In the genomic region with DNA sequence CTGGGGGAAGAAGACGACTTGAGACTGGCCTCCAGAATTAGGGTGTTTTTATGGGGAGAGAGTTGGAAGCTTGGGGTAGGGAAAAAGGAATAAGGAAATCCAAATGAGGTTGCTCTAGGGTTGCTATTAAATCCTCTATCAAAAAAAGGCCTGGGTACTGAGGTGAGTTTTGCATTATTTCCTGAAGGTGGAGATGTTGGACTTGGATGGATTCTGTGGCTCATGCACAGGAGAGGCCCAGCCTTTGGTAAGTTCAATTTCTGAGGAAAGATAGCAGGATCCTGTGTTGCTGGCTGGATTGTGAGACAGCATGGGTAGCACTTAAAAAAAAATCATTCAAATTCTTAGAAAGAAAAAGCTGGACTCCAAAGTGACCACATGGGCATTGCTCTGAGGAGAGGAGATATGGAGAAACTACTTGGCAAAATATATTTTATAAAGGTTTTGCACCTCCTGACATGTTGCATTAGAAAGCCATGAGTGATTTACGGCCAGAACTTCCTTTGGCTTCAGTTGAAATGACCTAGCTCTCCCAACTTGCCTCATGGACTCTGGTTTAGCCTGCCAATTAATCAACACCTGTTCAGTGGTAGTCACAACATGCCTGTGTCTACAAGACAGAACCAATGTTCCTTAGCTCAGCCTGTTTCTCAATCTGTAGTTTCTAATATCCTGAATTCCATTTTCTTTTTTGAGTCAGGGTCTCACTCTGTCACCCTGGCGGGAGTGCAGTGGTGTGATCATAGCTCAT, we compare ENCODE assay signal across 8 cellular contexts.
DNase-seq lines count a peak whose midpoint lies in the region; ATAC-seq and TF ChIP-seq lines count a peak whose summit lies in the region.

No MANE protein-coding gene starts in this region.

- no peak overlapping the region for H3K4me2 ChIP-seq in smooth muscle cell

- WGBS in smooth muscle cell (ENCODE audit: low lambda C conversion rate) = 78% methylated on average over 3 of the region's 3 CpGs
- WGBS in adrenal gland, 4 donors = 68 to 85% (median 78%) methylated on average over 3 of the region's 3 CpGs

- peaks cover 3% of the 10 kb centered on the region for H3K4me1 Mint-ChIP-seq in chondrocyte (ENCODE audit: low read depth)
- no peaks in the 10 kb centered on the region for H3K4me1 Mint-ChIP-seq in CD4-positive, alpha-beta T cell (ENCODE audit: low read depth)

- H3K4me3 ChIP-seq in smooth muscle cell (no peak overlapping the region), adrenal gland (no peak overlapping the region), vagina (no peak overlapping the region)

- no peaks in the 10 kb centered on the region for H3K36me3 ChIP-seq in smooth muscle cell (ENCODE audit: low read depth)
- H3K36me3 ChIP-seq in adrenal gland (replicated peaks in 1 of 2) = no peaks in the 10 kb centered on the region
- no peaks in the 10 kb centered on the region for H3K36me3 ChIP-seq in vagina

- no peaks in the 10 kb centered on the region for H3F3A ChIP-seq in smooth muscle cell (ENCODE audit: low read depth)

- no peaks in the 10 kb centered on the region for H4K20me1 ChIP-seq in smooth muscle cell (ENCODE audit: low read depth)

- no peaks in the 10 kb centered on the region for H3K9me3 ChIP-seq in smooth muscle cell (replicated peaks; ENCODE audit: low read depth)
- H3K9me3 ChIP-seq in CD4-positive, alpha-beta T cell (ENCODE audit: control insufficient read depth, low read length) = no peaks in the 10 kb centered on the region
- H3K9me3 ChIP-seq in adrenal gland (replicated peaks in 1 of 3) = no peaks in the 10 kb centered on the region
- no peaks in the 10 kb centered on the region for H3K9me3 ChIP-seq in vagina

- H3K4me3 Mint-ChIP-seq in chondrocyte (ENCODE audit: unreplicated experiment) = no peak overlapping the region
- no peak overlapping the region for H3K4me3 Mint-ChIP-seq in CD4-positive, alpha-beta T cell

- no peak overlapping the region for H2AFZ ChIP-seq in smooth muscle cell (ENCODE audit: low read depth)

- no peak for TF ChIP-seq POLR2A in adrenal gland (IDR thresholded peaks at IDR 0.05)
- TF ChIP-seq POLR2A in vagina (IDR thresholded peaks at IDR 0.05) = no peak

- H3K9ac ChIP-seq in smooth muscle cell (ENCODE audit: low read depth) = no peak overlapping the region

- H3K27me3 ChIP-seq in smooth muscle cell (ENCODE audit: low read depth) = no peaks in the 10 kb centered on the region
- H3K27me3 ChIP-seq in CD4-positive, alpha-beta T cell (ENCODE audit: control insufficient read depth, insufficient read depth, low read length) = no peaks in the 10 kb centered on the region
- H3K27me3 ChIP-seq in adrenal gland = no peaks in the 10 kb centered on the region
- H3K27me3 ChIP-seq in vagina = no peaks in the 10 kb centered on the region

- TF ChIP-seq CTCF in chondrocyte (IDR thresholded peaks at IDR 0.05) (peak; percentile 56), smooth muscle cell (IDR thresholded peaks at IDR 0.05; ENCODE audit: borderline replicate concordance, insufficient read depth, poor library complexity, severe bottlenecking) (peak; percentile 33), adrenal gland (IDR thresholded peaks at IDR 0.05) (peak in 2 of 6 experiments; percentile 12 to 15), vagina (IDR thresholded peaks at IDR 0.05) (no peak)
- no peak for TF ChIP-seq CTCF in CD4-positive, alpha-beta T cell (IDR thresholded peaks at IDR 0.05)

- POLR2A ChIA-PET in CD4-positive, alpha-beta T cell (lab: Charles Lee) = no interaction called here

- CTCF ChIA-PET in CD4-positive, alpha-beta T cell (lab: Charles Lee) = no interaction called here

- peaks cover 9% of the 10 kb centered on the region for H3K27me3 Mint-ChIP-seq in chondrocyte (ENCODE audit: low read depth)
- H3K27me3 Mint-ChIP-seq in CD4-positive, alpha-beta T cell = peaks cover 27% of the 10 kb centered on the region

- H3K79me2 ChIP-seq in smooth muscle cell (ENCODE audit: low read depth) = no peaks in the 10 kb centered on the region

- no peak overlapping the region for H3K27ac Mint-ChIP-seq in chondrocyte (ENCODE audit: unreplicated experiment)
- H3K27ac Mint-ChIP-seq in CD4-positive, alpha-beta T cell = no peak overlapping the region

- ATAC-seq in CD4-positive, alpha-beta T cell (ENCODE audit: poor library complexity) = no peak

- intact Hi-C loops in CD4-positive, alpha-beta T cell (cut with DNase I, micrococcal nuclease) = loop anchor here (5.0 to 10.0 kb wide), 3 partner anchors 373 to 750 kb away; no protein-coding TSS in a partner anchor
- intact Hi-C loops in adrenal gland (cut with DNase I) = no loop called here
- intact Hi-C loops in vagina (cut with DNase I) = no loop called here

- H3K9me3 Mint-ChIP-seq in chondrocyte (ENCODE audit: low read depth) = no peaks in the 10 kb centered on the region
- no peaks in the 10 kb centered on the region for H3K9me3 Mint-ChIP-seq in CD4-positive, alpha-beta T cell

- peak; percentile 8 for DNase-seq in NCI-H2227 (lab: John Stamatoyannopoulos, UW; ENCODE audit: unreplicated experiment)
- no peak for DNase-seq in NCI-H2227 treated with DMSO at 0.1 percent for 48 hours (lab: John Stamatoyannopoulos, UW)
- peak; percentile 5 for DNase-seq in NCI-H524 treated with DMSO at 0.1 percent for 48 hours (lab: John Stamatoyannopoulos, UW)
- no peak for DNase-seq in chondrocyte (ENCODE audit: low spot score)
- DNase-seq in smooth muscle cell (lab: John Stamatoyannopoulos, UW; ENCODE audit: unreplicated experiment) = no peak
- DNase-seq in CD4-positive, alpha-beta T cell = no peak
- DNase-seq in adrenal gland = no peak
- no peak for DNase-seq in vagina (ENCODE audit: extremely low spot score in 2 of 2)

- no peaks in the 10 kb centered on the region for H3K36me3 Mint-ChIP-seq in chondrocyte (ENCODE audit: low read depth)
- no peaks in the 10 kb centered on the region for H3K36me3 Mint-ChIP-seq in CD4-positive, alpha-beta T cell (ENCODE audit: low read depth)

- H3K27ac ChIP-seq in smooth muscle cell (ENCODE audit: low read depth) (no peak overlapping the region), adrenal gland (no peak overlapping the region), vagina (no peak overlapping the region)
- no peak overlapping the region for H3K27ac ChIP-seq in CD4-positive, alpha-beta T cell (ENCODE audit: low read depth, low read length)

- H3K4me1 ChIP-seq in smooth muscle cell (ENCODE audit: low read depth) = no peaks in the 10 kb centered on the region
- no peaks in the 10 kb centered on the region for H3K4me1 ChIP-seq in adrenal gland (replicated peaks in 1 of 2)
- H3K4me1 ChIP-seq in vagina = no peaks in the 10 kb centered on the region

Comparison
In these comparisons a context has a peak if more than half of its experiments do, and no peak if none do; other contexts are left out.
1. DNase-seq: peak in NCI-H2227 (single experiment) and NCI-H524 treated with DMSO at 0.1 percent for 48 hours (single experiment); none in NCI-H2227 treated with DMSO at 0.1 percent for 48 hours (single experiment), chondrocyte (single experiment), smooth muscle cell (single experiment), CD4-positive, alpha-beta T cell (0 of 10), adrenal gland (0 of 7) and vagina (0 of 2).
2. CTCF ChIP-seq: peak in chondrocyte (single experiment) and smooth muscle cell (single experiment); none in CD4-positive, alpha-beta T cell (single experiment) and vagina (0 of 3).
3. intact Hi-C loops: an anchor here in CD4-positive, alpha-beta T cell (5.0 to 10.0 kb wide); none called in adrenal gland and vagina.